ENCODE assay signal across 8 cellular contexts in genomic region chr6:42368156-42368555, GRCh38.
DNase-seq lines count a peak whose midpoint lies in the region; ATAC-seq lines count a peak whose summit lies in the region.

No MANE protein-coding gene starts in this region.

- peaks cover 13% of the 10 kb centered on the region for H3K36me3 Mint-ChIP-seq in T-cell

- peak; percentile 26 for ATAC-seq in GM19397 (IDR thresholded peaks at IDR 0.05; ENCODE audit: unreplicated experiment)
- ATAC-seq in T-cell (replicated peaks in 1 of 4) = peak; percentile 45 to 70 (median 68)

- DNase-seq in T-cell (peak in 12 of 34 experiments; percentile 18 to 69 (median 28)), NCI-H2029 treated with DMSO at 0.1 percent for 48 hours (lab: John Stamatoyannopoulos, UW) (no peak), dermis blood vessel endothelial cell (no peak), AG20443 (ENCODE audit: low spot score) (no peak), NCI-H1694 treated with DMSO at 0.1 percent for 48 hours (lab: John Stamatoyannopoulos, UW) (no peak)
- DNase-seq in activated naive CD8-positive, alpha-beta T cell treated with anti-CD3 and anti-CD28 coated beads, Interleukin-2, amount 50 U/mL, for 16 hours (ENCODE audit: low read depth, low spot score) = peak; percentile 43
- DNase-seq in stimulated activated CD8-positive, alpha-beta memory T cell treated with anti-CD3 and anti-CD28 coated beads, Interleukin-15, amount 100 ng/mL, for 1 hour (ENCODE audit: low read depth) = peak; percentile 34

- H3K4me3 Mint-ChIP-seq in T-cell = peak overlapping the region; percentile 69 to 80 (median 74)

- peaks cover 78 to 92% (median 85%) of the 10 kb centered on the region in 3 donors for H3K4me1 Mint-ChIP-seq in T-cell

- peak overlapping the region; percentile 96 to 99 for H3K27ac Mint-ChIP-seq in T-cell

- POLR2A ChIA-PET in T-cell (lab: Charles Lee) = interaction anchor here in 1 of 2 donors (0.6 kb wide), 1 partner anchor 651 kb away, joined by 3 read pairs; no protein-coding TSS in a partner anchor

- CTCF ChIA-PET in T-cell (lab: Charles Lee) = interaction anchor here in 1 of 2 donors (0.9 kb wide), 1 partner anchor 107 kb away, joined by 3 read pairs; no protein-coding TSS in a partner anchor

- no peaks in the 10 kb centered on the region for H3K9me3 Mint-ChIP-seq in T-cell

- H3K27me3 Mint-ChIP-seq in T-cell = no peaks in the 10 kb centered on the region

Comparison
In these comparisons a context has a peak if more than half of its experiments do, and no peak if none do; other contexts are left out.
1. DNase-seq: peak in activated naive CD8-positive, alpha-beta T cell treated with anti-CD3 and anti-CD28 coated beads, Interleukin-2, amount 50 U/mL, for 16 hours (single experiment) and stimulated activated CD8-positive, alpha-beta memory T cell treated with anti-CD3 and anti-CD28 coated beads, Interleukin-15, amount 100 ng/mL, for 1 hour (single experiment); none in NCI-H2029 treated with DMSO at 0.1 percent for 48 hours (single experiment), dermis blood vessel endothelial cell (single experiment), AG20443 (single experiment) and NCI-H1694 treated with DMSO at 0.1 percent for 48 hours (single experiment).